20 cellular contexts compared by ENCODE assay signal in genomic region chr9:133801739-133802138, GRCh38.
"Had no signal": no experiment of that assay in that cellular context is flagged by ENCODE, and none has a peak within 500 bp of the region (broad histone marks: within the 10 kb centered on the region; RNA-seq: fewer than 3 reads in every experiment).

No MANE protein-coding gene starts in this region.

- H3K27me3 ChIP-seq: dorsolateral prefrontal cortex, heart right ventricle, neural progenitor cell, suprapubic skin, thyroid gland, upper lobe of right lung had no signal

- ATAC-seq: esophagus mucosa; heart right ventricle; left lobe of liver; natural killer cell; stimulated activated naive CD8-positive, alpha-beta T cell treated with anti-CD3 and anti-CD28 coated beads, Interleukin-15, Interleukin-2, amounts not matched to agents 100 U/mL and 50 U/mL, for 24 hours; upper lobe of right lung had no signal

- H3K27me3 Mint-ChIP-seq: central memory CD8-positive, alpha-beta T cell had no signal

- H2AFZ ChIP-seq: neural progenitor cell had no signal

- DNase-seq: cortex of kidney; dorsolateral prefrontal cortex; effector CD8-positive, alpha-beta T cell; heart right ventricle; hypothalamus; islet precursor cell; mammary epithelial cell; natural killer cell; occipital lobe; small intestine; stimulated activated CD4-positive, alpha-beta T cell treated with anti-CD3 and anti-CD28 coated beads, Interleukin-12 subunit alpha, Interleukin-12 subunit beta, amount 100 ng/mL, for 4 hours; stimulated activated naive CD8-positive, alpha-beta T cell treated with anti-CD3 and anti-CD28 coated beads, Interleukin-15, Interleukin-2, amounts not matched to agents 100 U/mL and 50 U/mL, for 24 hours; upper lobe of right lung had no signal

- H3K9me3 ChIP-seq: heart right ventricle, suprapubic skin, thyroid gland, upper lobe of right lung had no signal

- H3K27ac Mint-ChIP-seq: mesothelial cell of epicardium, natural killer cell had no signal

- H3K36me3 ChIP-seq: neural progenitor cell had no signal

- H3K9me3 Mint-ChIP-seq: central memory CD8-positive, alpha-beta T cell; mesothelial cell of epicardium; natural killer cell; neural progenitor cell had no signal

- H3K4me3 ChIP-seq: dorsolateral prefrontal cortex, heart right ventricle, neural progenitor cell, suprapubic skin, thyroid gland, upper lobe of right lung had no signal

- H3K4me2 ChIP-seq: neural progenitor cell had no signal

- H3K36me3 Mint-ChIP-seq: mesothelial cell of epicardium, natural killer cell had no signal

- H3K4me1 Mint-ChIP-seq: central memory CD8-positive, alpha-beta T cell; natural killer cell had no signal

- H3K4me1 ChIP-seq: heart right ventricle, neural progenitor cell, upper lobe of right lung had no signal

- H3K27ac ChIP-seq: dorsolateral prefrontal cortex, heart right ventricle, neural progenitor cell, suprapubic skin, thyroid gland, upper lobe of right lung had no signal

- H3K9ac ChIP-seq: neural progenitor cell had no signal

- H3K4me3 Mint-ChIP-seq: central memory CD8-positive, alpha-beta T cell; mesothelial cell of epicardium; natural killer cell; neural progenitor cell had no signal
